In the genomic region with DNA sequence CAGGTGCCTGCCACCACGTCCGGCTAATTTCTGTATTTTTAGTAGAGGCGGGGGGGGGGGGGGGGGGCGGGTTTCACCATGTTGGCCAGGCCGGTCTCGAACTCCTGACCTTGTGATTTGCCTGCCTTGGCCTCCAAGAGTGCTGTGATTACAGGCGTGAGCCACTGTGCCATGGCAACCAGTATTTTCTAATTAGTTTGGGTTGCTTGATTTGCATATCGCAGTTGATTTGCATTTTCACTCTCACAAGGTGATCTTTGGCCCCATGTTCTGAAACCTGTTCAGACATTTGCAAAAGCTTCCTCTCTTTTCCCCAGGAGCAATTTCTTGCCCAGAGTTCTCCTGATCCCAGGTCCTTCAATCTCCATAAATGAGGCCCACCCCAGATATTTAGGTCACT, we compare ENCODE assay signal across 9 cellular contexts. TPM values are rescaled to one million over a fixed set of nuclear protein-coding genes. Genes with fewer than 3 reads are reported as not detected.
DNase-seq lines count a peak whose midpoint lies in the region; ATAC-seq and FAIRE-seq lines count a peak whose summit lies in the region.
"Had no signal": no experiment of that assay in that cellular context is flagged by ENCODE, and none has a peak within 500 bp of the region (broad histone marks: within the 10 kb centered on the region; RNA-seq: fewer than 3 reads in every experiment).

No MANE protein-coding gene starts in this region.

- H3K36me3 Mint-ChIP-seq in activated T-cell treated with anti-CD3 and anti-CD28 coated beads, Interleukin-2, amount 50 U/mL, for 4 hours (ENCODE audit: insufficient read depth), result peaks cover 2% of the 10 kb centered on the region
- H3K36me3 Mint-ChIP-seq in IgD-negative memory B cell, result peaks cover under 1% of the 10 kb centered on the region
- peaks cover 8% of the 10 kb centered on the region for H3K36me3 Mint-ChIP-seq in activated naive CD8-positive, alpha-beta T cell treated with anti-CD3 and anti-CD28 coated beads, Interleukin-2, amount 10 ng/mL, durations not matched to agents 7 days and 5 days

- H3K27ac ChIP-seq in small intestine (ENCODE audit: low read depth in 1 of 2, low read length in 1 of 2), result peak overlapping the region; percentile 41 to 77

- no peak for DNase-seq in activated T-cell treated with anti-CD3 and anti-CD28 coated beads, Interleukin-2, amount 50 U/mL, for 4 hours
- DNase-seq in activated T-cell treated with anti-CD3 and anti-CD28 coated beads for 4 hours, result no peak
- DNase-seq in activated naive CD8-positive, alpha-beta T cell treated with anti-CD3 and anti-CD28 coated beads, Interleukin-2, amount 10 ng/mL, durations not matched to agents 7 days and 5 days, result no peak
- DNase-seq in small intestine, result peak; percentile 87
- DNase-seq in Right ventricle myocardium superior, result no peak
- DNase-seq in hypothalamus (lab: John Stamatoyannopoulos, UW), result no peak

- H3K27me3 Mint-ChIP-seq in activated T-cell treated with anti-CD3 and anti-CD28 coated beads, Interleukin-2, amount 50 U/mL, for 4 hours (ENCODE audit: low read depth), result no peaks in the 10 kb centered on the region
- no peaks in the 10 kb centered on the region for H3K27me3 Mint-ChIP-seq in IgD-negative memory B cell
- H3K27me3 Mint-ChIP-seq in activated naive CD8-positive, alpha-beta T cell treated with anti-CD3 and anti-CD28 coated beads, Interleukin-2, amount 10 ng/mL, durations not matched to agents 7 days and 5 days, result no peaks in the 10 kb centered on the region

- peaks cover 0 to 1% of the 10 kb centered on the region in 2 donors for H3K36me3 ChIP-seq in small intestine (ENCODE audit: control insufficient read depth in 2 of 2, insufficient read depth in 2 of 2, low read length in 2 of 2)

- H3K4me3 Mint-ChIP-seq in activated T-cell treated with anti-CD3 and anti-CD28 coated beads, Interleukin-2, amount 50 U/mL, for 4 hours, result peak overlapping the region; percentile 93
- peak overlapping the region; percentile 94 to 100 (median 96) for H3K4me3 Mint-ChIP-seq in IgD-negative memory B cell
- peak overlapping the region; percentile 97 for H3K4me3 Mint-ChIP-seq in activated naive CD8-positive, alpha-beta T cell treated with anti-CD3 and anti-CD28 coated beads, Interleukin-2, amount 10 ng/mL, durations not matched to agents 7 days and 5 days

- peak overlapping the region; percentile 96 to 100 (median 99) for H3K27ac Mint-ChIP-seq in IgD-negative memory B cell
- H3K27ac Mint-ChIP-seq in activated naive CD8-positive, alpha-beta T cell treated with anti-CD3 and anti-CD28 coated beads, Interleukin-2, amount 10 ng/mL, durations not matched to agents 7 days and 5 days, result no peak overlapping the region

- H3K4me3 ChIP-seq in small intestine (ENCODE audit: low read depth in 1 of 2, low read length in 2 of 2), result no peak overlapping the region

- no peaks in the 10 kb centered on the region for H3K9me3 Mint-ChIP-seq in activated T-cell treated with anti-CD3 and anti-CD28 coated beads, Interleukin-2, amount 50 U/mL, for 4 hours
- no peaks in the 10 kb centered on the region for H3K9me3 Mint-ChIP-seq in IgD-negative memory B cell
- no peaks in the 10 kb centered on the region for H3K9me3 Mint-ChIP-seq in activated naive CD8-positive, alpha-beta T cell treated with anti-CD3 and anti-CD28 coated beads, Interleukin-2, amount 10 ng/mL, durations not matched to agents 7 days and 5 days

- no peak for FAIRE-seq in small intestine (lab: Jason Lieb, UNC)

- POLR2A ChIA-PET in activated naive CD8-positive, alpha-beta T cell treated with anti-CD3 and anti-CD28 coated beads, Interleukin-2, amount 10 ng/mL, durations not matched to agents 7 days and 5 days (lab: Charles Lee), result interaction anchor here (2.2 kb wide), 1 partner anchor 211 kb away, joined by 10 read pairs; a partner anchor contains a TSS

- H3K9me3 ChIP-seq in small intestine (ENCODE audit: control insufficient read depth, low read depth), result no peaks in the 10 kb centered on the region
- H3K9me3 ChIP-seq: right atrium auricular region had no signal

- 29 to 77% (median 33%) methylated on average over 6 to 8 of the region's 8 CpGs for WGBS in small intestine, 3 donors

- intact Hi-C loops in Right ventricle myocardium superior (cut with DNase I), result loop anchor here (5.0 to 10.0 kb wide), 2 partner anchors 211 to 284 kb away; a partner anchor contains a TSS

- H3K4me1 Mint-ChIP-seq in activated T-cell treated with anti-CD3 and anti-CD28 coated beads, Interleukin-2, amount 50 U/mL, for 4 hours (ENCODE audit: low read depth), result peaks cover 29% of the 10 kb centered on the region
- H3K4me1 Mint-ChIP-seq in IgD-negative memory B cell, result peaks cover 34 to 39% (median 38%) of the 10 kb centered on the region in 3 donors
- peaks cover 24% of the 10 kb centered on the region for H3K4me1 Mint-ChIP-seq in activated naive CD8-positive, alpha-beta T cell treated with anti-CD3 and anti-CD28 coated beads, Interleukin-2, amount 10 ng/mL, durations not matched to agents 7 days and 5 days

- ATAC-seq in activated T-cell treated with anti-CD3 and anti-CD28 coated beads, Interleukin-2, amount 50 U/mL, for 4 hours, result no peak
- ATAC-seq in activated naive CD8-positive, alpha-beta T cell treated with anti-CD3 and anti-CD28 coated beads, Interleukin-2, amount 10 ng/mL, durations not matched to agents 7 days and 5 days (ENCODE audit: low read depth), result no peak
- ATAC-seq in HG03342 (IDR thresholded peaks at IDR 0.05; ENCODE audit: unreplicated experiment), result no peak
- ATAC-seq in Right ventricle myocardium superior (ENCODE audit: poor library complexity), result no peak

- peaks cover 0 to 2% of the 10 kb centered on the region in 2 donors for H3K4me1 ChIP-seq in small intestine (ENCODE audit: control insufficient read depth in 2 of 2, insufficient read depth in 1 of 2, low read depth in 1 of 2, low read length in 1 of 2)

- no peaks in the 10 kb centered on the region for H3K27me3 ChIP-seq in small intestine (ENCODE audit: control insufficient read depth in 2 of 2, insufficient read depth in 2 of 2, low read length in 2 of 2)
- H3K27me3 ChIP-seq: right atrium auricular region had no signal

RNA-seq across cellular contexts. Expression of a gene that starts 1.7 kb away (rescaled TPM):
- total RNA-seq in activated T-cell treated with anti-CD3 and anti-CD28 coated beads, Interleukin-2, amount 50 U/mL, for 4 hours, result 10 to 100 TPM; 38.7 to 39.9 (median 39.8) TPM
- polyA plus RNA-seq in IgD-negative memory B cell (111 TPM), small intestine (10 to 100 TPM in 2 of 3 donors, 1 to 10 TPM in 1; 6.3 to 30.6 (median 12.2) TPM)
- total RNA-seq in activated naive CD8-positive, alpha-beta T cell treated with anti-CD3 and anti-CD28 coated beads, Interleukin-2, amount 10 ng/mL, durations not matched to agents 7 days and 5 days, result 10 to 100 TPM; 41.5 to 45.1 TPM
- 10.1 TPM for total RNA-seq in Right ventricle myocardium superior

RNA-seq across cellular contexts. Expression of a gene that starts 57.8 kb away (rescaled TPM):
- total RNA-seq in activated T-cell treated with anti-CD3 and anti-CD28 coated beads, Interleukin-2, amount 50 U/mL, for 4 hours, result 10 to 100 TPM; 35.1 to 37.9 (median 35.7) TPM
- polyA plus RNA-seq in IgD-negative memory B cell (5.5 TPM), small intestine (10 to 100 TPM in 1 of 3 donors, 1 to 10 TPM in 2; 5.4 to 14.7 (median 6.7) TPM)
- total RNA-seq in activated naive CD8-positive, alpha-beta T cell treated with anti-CD3 and anti-CD28 coated beads, Interleukin-2, amount 10 ng/mL, durations not matched to agents 7 days and 5 days, result 10 to 100 TPM; 35.0 to 37.1 TPM
- total RNA-seq in Right ventricle myocardium superior, result 50.2 TPM
